17 cellular contexts compared by ENCODE assay signal in the genomic region with DNA sequence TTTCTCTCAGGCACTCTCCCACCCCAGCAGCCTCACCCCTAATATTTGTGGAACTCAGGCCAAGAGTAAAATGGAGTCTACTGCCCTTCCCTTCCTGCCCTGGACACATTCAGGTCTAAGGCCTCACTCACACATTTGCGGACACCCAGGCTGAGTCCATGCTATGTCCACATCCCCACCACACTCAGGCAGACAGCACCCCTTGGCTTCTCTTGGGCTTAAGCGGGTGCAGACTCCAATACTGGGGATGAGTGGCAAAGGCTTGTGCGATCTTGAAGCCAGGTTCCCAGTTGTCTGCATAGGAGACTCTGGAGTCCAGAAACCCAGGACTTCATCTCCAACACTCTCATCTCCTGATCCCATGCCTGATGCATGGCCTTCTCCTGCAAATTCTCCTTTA. TPM values are rescaled to one million over a fixed set of nuclear protein-coding genes. Genes with fewer than 3 reads are reported as not detected.
DNase-seq lines count a peak whose midpoint lies in the region; ATAC-seq, FAIRE-seq and TF ChIP-seq lines count a peak whose summit lies in the region.
"Had no signal": no experiment of that assay in that cellular context is flagged by ENCODE, and none has a peak within 500 bp of the region (broad histone marks: within the 10 kb centered on the region; RNA-seq: fewer than 3 reads in every experiment).

No MANE protein-coding gene starts in this region.

- no peak overlapping the region for H2BK12ac ChIP-seq in H1 (ENCODE audit: low read depth, low read length)

- no peak for TF ChIP-seq EP300 in H1 (IDR thresholded peaks at IDR 0.05; ENCODE audit: borderline replicate concordance in 1 of 2, low read depth in 2 of 2, low read length in 2 of 2)
- no peak for TF ChIP-seq EP300 in sigmoid colon (IDR thresholded peaks at IDR 0.05)

- no peaks in the 10 kb centered on the region for H3K4me1 Mint-ChIP-seq in activated T-cell treated with anti-CD3 and anti-CD28 coated beads, Interleukin-2, amount 50 U/mL, for 24 hours (ENCODE audit: low read depth)
- no peaks in the 10 kb centered on the region for H3K4me1 Mint-ChIP-seq in activated T-cell treated with anti-CD3 and anti-CD28 coated beads, Interleukin-2, amount 50 U/mL, for 72 hours (ENCODE audit: low read depth)

- H4K91ac ChIP-seq in H1 (replicated peaks; ENCODE audit: insufficient read length, low read length) = no peak overlapping the region

- no peak overlapping the region for H3K27ac ChIP-seq in H1 (ENCODE audit: low read depth, low read length)
- no peak overlapping the region for H3K27ac ChIP-seq in sigmoid colon
- H3K27ac ChIP-seq: 22Rv1 had no signal

- no peak overlapping the region for H2BK20ac ChIP-seq in H1 (ENCODE audit: low read length)

- no peak overlapping the region for H3K9ac ChIP-seq in H1 (replicated peaks in 1 of 4; ENCODE audit: extremely low read depth in 1 of 4, low read depth in 3 of 4, low read length in 3 of 4)

- no peak overlapping the region for H3K4ac ChIP-seq in H1 (replicated peaks; ENCODE audit: insufficient read length, low read depth, low read length)

- H3K23me2 ChIP-seq in H1 (ENCODE audit: low read depth, low read length) = no peaks in the 10 kb centered on the region

- no peaks in the 10 kb centered on the region for H3K36me3 ChIP-seq in H1 (ENCODE audit: control insufficient read depth in 2 of 4, insufficient read depth in 4 of 4, low read length in 3 of 4)
- H3K36me3 ChIP-seq in sigmoid colon = no peaks in the 10 kb centered on the region

- no peak overlapping the region for H2AFZ ChIP-seq in H1 (ENCODE audit: low read length)

- no peak overlapping the region for H3K23ac ChIP-seq in H1 (ENCODE audit: insufficient read length)

- CTCF ChIA-PET in H1 (lab: Charles Lee; ENCODE audit: partially characterized antibody) = interaction anchor here (0.8 to 2.9 kb wide), 3 partner anchors 27 to 243 kb away, joined by 4 to 16 read pairs (median 7); no protein-coding TSS in a partner anchor

- no peak for ATAC-seq in activated T-cell treated with anti-CD3 and anti-CD28 coated beads, Interleukin-2, amount 50 U/mL, for 72 hours (replicated peaks in 1 of 2)
- ATAC-seq in GM21390 (IDR thresholded peaks at IDR 0.05; ENCODE audit: unreplicated experiment) (no peak), HG02759 (IDR thresholded peaks at IDR 0.05; ENCODE audit: unreplicated experiment) (no peak)
- ATAC-seq: GM12878 had no signal

- TF ChIP-seq POLR2A in H1 (IDR thresholded peaks at IDR 0.05; ENCODE audit: control extremely low read depth in 1 of 2, low read depth in 2 of 2, low read length in 2 of 2) (no peak), sigmoid colon (IDR thresholded peaks at IDR 0.05) (no peak)

- no peak overlapping the region for H4K8ac ChIP-seq in H1 (ENCODE audit: extremely low read depth, insufficient read depth, low read length)

- no peak overlapping the region for H3K18ac ChIP-seq in H1 (ENCODE audit: extremely low read depth, low read length)

- POLR2A ChIA-PET in H1 (lab: Charles Lee; ENCODE audit: partially characterized antibody) = interaction anchor here (1.6 kb wide), 1 partner anchor 11 kb away, joined by 3 read pairs; no protein-coding TSS in a partner anchor

- FAIRE-seq in H1 (lab: Jason Lieb, UNC) = no peak
- FAIRE-seq: GM12878, GM19239, H54 had no signal

- H3K9me3 Mint-ChIP-seq in activated T-cell treated with anti-CD3 and anti-CD28 coated beads, Interleukin-2, amount 50 U/mL, for 24 hours = no peaks in the 10 kb centered on the region
- H3K9me3 Mint-ChIP-seq in activated T-cell treated with anti-CD3 and anti-CD28 coated beads, Interleukin-2, amount 50 U/mL, for 72 hours = no peaks in the 10 kb centered on the region
- H3K9me3 Mint-ChIP-seq: CD4-positive, alpha-beta T cell had no signal

- H3K9me3 ChIP-seq in H1 (ENCODE audit: insufficient read depth in 2 of 2, low read depth in 1 of 2, low read length in 1 of 2) (peaks cover 0 to 6% of the 10 kb centered on the region in 2 experiments; a peak in 1 of 4 replicates), sigmoid colon (no peaks in the 10 kb centered on the region)

- 0 out of 2 replicates have a peak overlapping the region, but pooled peaks have one; percentile 7 for H2AK5ac ChIP-seq in H1 (ENCODE audit: low read depth, low read length)

- TF ChIP-seq CTCF in H1 (IDR thresholded peaks at IDR 0.05; ENCODE audit: control extremely low read depth in 1 of 3, insufficient read depth in 1 of 3, low read depth in 1 of 3, low read length in 3 of 3) (no peak), sigmoid colon (IDR thresholded peaks at IDR 0.05) (no peak)

- H3K79me1 ChIP-seq in H1 (ENCODE audit: low read depth, low read length) = no peaks in the 10 kb centered on the region

- H4K20me1 ChIP-seq in H1 (replicated peaks in 1 of 2; ENCODE audit: control insufficient read depth in 1 of 2, insufficient read depth in 2 of 2, low read length in 2 of 2) = no peaks in the 10 kb centered on the region

- H2BK120ac ChIP-seq in H1 (replicated peaks; ENCODE audit: low read depth, low read length) = no peak overlapping the region

- intact Hi-C loops in sigmoid colon (cut with DNase I) = no loop called here

- no peak overlapping the region for H3K56ac ChIP-seq in H1 (replicated peaks; ENCODE audit: insufficient read length, low read depth, low read length)

- H3K36me3 Mint-ChIP-seq in activated T-cell treated with anti-CD3 and anti-CD28 coated beads, Interleukin-2, amount 50 U/mL, for 24 hours (ENCODE audit: low read depth) = no peaks in the 10 kb centered on the region
- no peaks in the 10 kb centered on the region for H3K36me3 Mint-ChIP-seq in activated T-cell treated with anti-CD3 and anti-CD28 coated beads, Interleukin-2, amount 50 U/mL, for 72 hours (ENCODE audit: insufficient read depth in 2 of 2)

- H3K4me3 Mint-ChIP-seq in activated T-cell treated with anti-CD3 and anti-CD28 coated beads, Interleukin-2, amount 50 U/mL, for 24 hours = no peak overlapping the region
- no peak overlapping the region for H3K4me3 Mint-ChIP-seq in activated T-cell treated with anti-CD3 and anti-CD28 coated beads, Interleukin-2, amount 50 U/mL, for 72 hours
- H3K4me3 Mint-ChIP-seq: CD4-positive, alpha-beta T cell had no signal

- no peak overlapping the region for H3K14ac ChIP-seq in H1 (ENCODE audit: insufficient read length)

- H3K79me2 ChIP-seq in H1 (ENCODE audit: control insufficient read depth in 1 of 2, insufficient read depth in 2 of 2, low read length in 2 of 2) = no peaks in the 10 kb centered on the region

- H3K4me3 ChIP-seq in H1 (ENCODE audit: extremely low read depth in 1 of 4, insufficient read depth in 2 of 4, low read depth in 3 of 4, low read length in 4 of 4) = no peak overlapping the region
- no peak overlapping the region for H3K4me3 ChIP-seq in sigmoid colon
- H3K4me3 ChIP-seq: GM12878 had no signal

- WGBS in H1 (ENCODE audit: extremely low coverage in 1 of 2, insufficient coverage in 1 of 2, insufficient read length in 1 of 2, insufficient replicate concordance in 2 of 2, low coverage in 1 of 2, low lambda C conversion rate in 2 of 2, missing lambda C conversion rate in 1 of 2), 2 experiments = 86% methylated on average over 3 of the region's 3 CpGs; no CpG with 5 or more reads in 1 of the 2 experiments
- WGBS in sigmoid colon, 2 donors = 96 to 98% methylated on average over 3 of the region's 3 CpGs

- no peaks in the 10 kb centered on the region for H3K27me3 ChIP-seq in H1 (replicated peaks in 1 of 4; ENCODE audit: control insufficient read depth in 3 of 4, extremely low read depth in 1 of 4, insufficient read depth in 3 of 4, low read length in 3 of 4)
- no peaks in the 10 kb centered on the region for H3K27me3 ChIP-seq in sigmoid colon

- H3K4me2 ChIP-seq in H1 (ENCODE audit: insufficient read depth in 1 of 2, low read depth in 2 of 2, low read length in 2 of 2) = no peak overlapping the region

- peak overlapping the region; percentile 46; the same call in 1 of the 2 replicates for H2BK15ac ChIP-seq in H1 (ENCODE audit: low read length)

- H2BK5ac ChIP-seq in H1 (ENCODE audit: low read depth, low read length) = no peak overlapping the region

- no peak for TF ChIP-seq RAD21 in H1 (IDR thresholded peaks at IDR 0.05 in 1 of 2, conservative IDR thresholded peaks at IDR 0.05 in 1 of 2; ENCODE audit: low read depth in 2 of 2, low read length in 2 of 2)

- no peak overlapping the region for H3K27ac Mint-ChIP-seq in activated T-cell treated with anti-CD3 and anti-CD28 coated beads, Interleukin-2, amount 50 U/mL, for 24 hours
- H3K27ac Mint-ChIP-seq in activated T-cell treated with anti-CD3 and anti-CD28 coated beads, Interleukin-2, amount 50 U/mL, for 72 hours = no peak overlapping the region
- H3K27ac Mint-ChIP-seq: CD4-positive, alpha-beta T cell had no signal

- peaks cover 19% of the 10 kb centered on the region for H3K27me3 Mint-ChIP-seq in activated T-cell treated with anti-CD3 and anti-CD28 coated beads, Interleukin-2, amount 50 U/mL, for 24 hours
- peaks cover 13% of the 10 kb centered on the region for H3K27me3 Mint-ChIP-seq in activated T-cell treated with anti-CD3 and anti-CD28 coated beads, Interleukin-2, amount 50 U/mL, for 72 hours (ENCODE audit: low read depth)

- H3K4me1 ChIP-seq in H1 (replicated peaks in 1 of 4; ENCODE audit: control insufficient read depth in 3 of 4, insufficient read depth in 4 of 4, low read length in 3 of 4) (peaks cover 0 to 7% (median 3%) of the 10 kb centered on the region in 4 experiments; a peak in 4 of 7 replicates), sigmoid colon (peaks cover 0 to 6% (median 6%) of the 10 kb centered on the region in 4 donors)

- DNase-seq in activated T-cell treated with anti-CD3 and anti-CD28 coated beads, Interleukin-2, amount 50 U/mL, for 24 hours = peak; percentile 12
- DNase-seq in activated T-cell treated with anti-CD3 and anti-CD28 coated beads, Interleukin-2, amount 50 U/mL, for 72 hours = no peak
- no peak for DNase-seq in H1 (ENCODE audit: low read depth in 1 of 2, low spot score in 2 of 2)
- peak; percentile 36 for DNase-seq in sigmoid colon
- no peak for DNase-seq in COLO829 (ENCODE audit: low spot score)
- no peak for DNase-seq in A172 (ENCODE audit: low spot score)
- DNase-seq: AML-193; CD4-positive, alpha-beta T cell; DMS79 had no signal

- H4K5ac ChIP-seq in H1 (ENCODE audit: insufficient read length, low read depth, low read length) = no peak overlapping the region

RNA-seq across cellular contexts. Expression of a gene that starts 17.5 kb away (rescaled TPM):
- not detected for total RNA-seq in activated T-cell treated with anti-CD3 and anti-CD28 coated beads, Interleukin-2, amount 50 U/mL, for 72 hours
- not detected in 2 replicates for total RNA-seq in H1 (2021; fragmentation: NEBNext Ultra II Directional; extraction: Animal tissue kit (Norgen Biotek cat#: 25700))
- polyA plus RNA-seq in H1 (2011; rRNA removed) (0.09 and 0.17 TPM in 2 replicates), sigmoid colon (not detected)
- polyA plus RNA-seq in H1 (2011; cell fraction: cytosol; rRNA removed) = 0.12 TPM
- polyA plus RNA-seq in H1 (2011; cell fraction: nucleus; rRNA removed) = 0.68 TPM
- polyA plus RNA-seq in H1 (2012, experiment 1 of 2) = not detected in 4 replicates
- not detected for polyA plus RNA-seq in H1 (2012, experiment 2 of 2)
- 0.22 TPM for polyA plus RNA-seq in H1 (2013, experiment 1 of 2)
- 0.37 TPM for polyA plus RNA-seq in H1 (2013, experiment 2 of 2)
- polyA minus RNA-seq in H1 (2011; rRNA and poly(A)+ RNA removed) = 0.69 TPM in 1 of 2 replicates, not detected in the other
- not detected for polyA minus RNA-seq in H1 (2011; cell fraction: cytosol; rRNA and poly(A)+ RNA removed)
- not detected for polyA minus RNA-seq in H1 (2011; cell fraction: nucleus; rRNA and poly(A)+ RNA removed)
- total RNA-seq in sigmoid colon = not detected
- not detected in 2 replicates for total RNA-seq in A172 (2014; rRNA removed; shearing (Covaris generic))
- total RNA-seq: CD4-positive, alpha-beta T cell; G401; GM12878; HT1080 had no signal

RNA-seq across cellular contexts. Expression of a gene that starts 20.0 kb away (rescaled TPM):
- 1 to 10 TPM in 1 of 2 donors, under 1 TPM in 1; 0.44 to 1.0 TPM for total RNA-seq in activated T-cell treated with anti-CD3 and anti-CD28 coated beads, Interleukin-2, amount 50 U/mL, for 72 hours
- 17.4 and 19.5 TPM in 2 replicates for total RNA-seq in H1 (2021; fragmentation: NEBNext Ultra II Directional; extraction: Animal tissue kit (Norgen Biotek cat#: 25700))
- polyA plus RNA-seq in H1 (2011; rRNA removed) (15.7 and 27.1 TPM in 2 replicates), sigmoid colon (1 to 10 TPM in 2 of 3 donors, under 1 TPM in 1; 0.69 to 5.4 (median 4.2) TPM)
- 18.4 TPM for polyA plus RNA-seq in H1 (2011; cell fraction: cytosol; rRNA removed)
- polyA plus RNA-seq in H1 (2011; cell fraction: nucleus; rRNA removed) = 25.2 TPM
- polyA plus RNA-seq in H1 (2012, experiment 1 of 2) = 9.7 to 11.7 TPM (median 11.4 TPM) in 4 replicates
- polyA plus RNA-seq in H1 (2012, experiment 2 of 2) = 12.0 TPM
- polyA plus RNA-seq in H1 (2013, experiment 1 of 2) = 7.1 TPM
- 6.9 TPM for polyA plus RNA-seq in H1 (2013, experiment 2 of 2)
- polyA minus RNA-seq in H1 (2011; rRNA and poly(A)+ RNA removed) = 5.5 and 8.5 TPM in 2 replicates
- 10.0 TPM for polyA minus RNA-seq in H1 (2011; cell fraction: cytosol; rRNA and poly(A)+ RNA removed)
- 19.5 TPM for polyA minus RNA-seq in H1 (2011; cell fraction: nucleus; rRNA and poly(A)+ RNA removed)
- 10 to 100 TPM; 21.9 to 50.2 (median 35.2) TPM for total RNA-seq in sigmoid colon
- 0.03 and 0.31 TPM in 2 replicates for total RNA-seq in A172 (2014; rRNA removed; shearing (Covaris generic))
- polyA plus RNA-seq: GM12878 had no signal

Comparison
In these comparisons a context has a peak if more than half of its experiments do, and no peak if none do; other contexts are left out.
1. DNase-seq: peak in activated T-cell treated with anti-CD3 and anti-CD28 coated beads, Interleukin-2, amount 50 U/mL, for 24 hours (single experiment) and sigmoid colon (single experiment); none in activated T-cell treated with anti-CD3 and anti-CD28 coated beads, Interleukin-2, amount 50 U/mL, for 72 hours (0 of 2), H1 (0 of 2), COLO829 (single experiment) and A172 (single experiment).